8 cellular contexts compared by ENCODE assay signal in the genomic region with DNA sequence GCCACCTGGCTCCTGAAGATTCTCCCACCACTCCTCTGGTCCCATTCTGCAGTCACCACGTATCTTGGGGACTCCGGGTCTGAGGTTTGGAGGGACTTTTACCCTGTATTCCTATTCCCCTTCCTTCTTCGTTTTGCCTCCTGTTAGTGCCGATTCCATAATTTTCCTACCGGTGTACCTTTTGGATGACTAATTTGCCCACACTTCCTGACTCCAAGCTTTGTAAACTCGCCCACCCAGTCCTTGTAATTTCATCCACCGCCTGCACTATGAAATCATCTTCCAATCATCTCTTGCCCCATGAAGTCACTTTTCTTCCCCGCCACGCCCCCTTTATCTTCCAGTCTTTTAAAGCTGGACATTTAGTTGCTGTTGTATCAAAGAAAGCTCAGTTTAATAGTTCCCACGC. TPM values are rescaled to one million over a fixed set of nuclear protein-coding genes. Genes with fewer than 3 reads are reported as not detected.
DNase-seq lines count a peak whose midpoint lies in the region; ATAC-seq and TF ChIP-seq lines count a peak whose summit lies in the region.

No MANE protein-coding gene starts in this region.

- TF ChIP-seq POLR2A in Peyer's patch (IDR thresholded peaks at IDR 0.05), result no peak
- no peak for TF ChIP-seq POLR2A in breast epithelium (IDR thresholded peaks at IDR 0.05)

- H3K27me3 ChIP-seq in Peyer's patch (no peaks in the 10 kb centered on the region), breast epithelium (no peaks in the 10 kb centered on the region), left lung (no peaks in the 10 kb centered on the region)

- H3K9me3 Mint-ChIP-seq in CD14-positive monocyte, result peaks cover 0 to 3% (median 0%) of the 10 kb centered on the region in 7 donors
- no peaks in the 10 kb centered on the region for H3K9me3 Mint-ChIP-seq in stimulated activated naive CD8-positive, alpha-beta T cell treated with anti-CD3 and anti-CD28 coated beads, Interleukin-15, Interleukin-2, amounts not matched to agents 100 ng/mL and 50 ng/mL, for 24 hours

- H3K4me3 Mint-ChIP-seq in CD14-positive monocyte, result peak overlapping the region; percentile 96 to 99
- peak overlapping the region; percentile 93 for H3K4me3 Mint-ChIP-seq in stimulated activated naive CD8-positive, alpha-beta T cell treated with anti-CD3 and anti-CD28 coated beads, Interleukin-15, Interleukin-2, amounts not matched to agents 100 ng/mL and 50 ng/mL, for 24 hours

- no peak for DNase-seq in CD14-positive monocyte (ENCODE audit: low spot score)
- peak in 1 of 3 donors; percentile 54 for DNase-seq in Peyer's patch
- peak in 1 of 2 donors; percentile 46 for DNase-seq in breast epithelium (ENCODE audit: low spot score in 2 of 2)
- DNase-seq in left lung, result no peak

- intact Hi-C loops in CD14-positive monocyte (cut with micrococcal nuclease), result loop anchor here in 1 of 2 donors (2.0 kb wide), 1 partner anchor 13 kb away; the partner anchor contains the start of gene COMMD6
- intact Hi-C loops in breast epithelium (cut with DNase I; ENCODE audit: low total_unique reads), result no loop called here
- intact Hi-C loops in left lung (cut with DNase I), result no loop called here

- no peaks in the 10 kb centered on the region for H3K27me3 Mint-ChIP-seq in CD14-positive monocyte (ENCODE audit: low read depth in 3 of 3)
- no peaks in the 10 kb centered on the region for H3K27me3 Mint-ChIP-seq in stimulated activated naive CD8-positive, alpha-beta T cell treated with anti-CD3 and anti-CD28 coated beads, Interleukin-15, Interleukin-2, amounts not matched to agents 100 ng/mL and 50 ng/mL, for 24 hours

- ATAC-seq in GM18907 (IDR thresholded peaks at IDR 0.05; ENCODE audit: unreplicated experiment) (peak; percentile 14), HG03342 (IDR thresholded peaks at IDR 0.05; ENCODE audit: unreplicated experiment) (peak; percentile 3), left lung (peak; percentile 32), HG03565 (IDR thresholded peaks at IDR 0.05; ENCODE audit: unreplicated experiment) (no peak)

- H3K27ac ChIP-seq in Peyer's patch (peak overlapping the region; percentile 78 to 85 (median 78)), breast epithelium (peak overlapping the region; percentile 88 to 91), left lung (peak overlapping the region; percentile 85 to 86)

- TF ChIP-seq CTCF in CD14-positive monocyte (IDR thresholded peaks at IDR 0.05) (no peak), Peyer's patch (IDR thresholded peaks at IDR 0.05) (no peak), breast epithelium (IDR thresholded peaks at IDR 0.05) (no peak), left lung (IDR thresholded peaks at IDR 0.05) (no peak)

- no peaks in the 10 kb centered on the region for H3K9me3 ChIP-seq in Peyer's patch
- no peaks in the 10 kb centered on the region for H3K9me3 ChIP-seq in breast epithelium
- no peaks in the 10 kb centered on the region for H3K9me3 ChIP-seq in left lung

- H3K27ac Mint-ChIP-seq in CD14-positive monocyte, result peak overlapping the region; percentile 79 to 100 (median 99)
- peak overlapping the region; percentile 97 for H3K27ac Mint-ChIP-seq in stimulated activated naive CD8-positive, alpha-beta T cell treated with anti-CD3 and anti-CD28 coated beads, Interleukin-15, Interleukin-2, amounts not matched to agents 100 ng/mL and 50 ng/mL, for 24 hours

- H3K36me3 Mint-ChIP-seq in CD14-positive monocyte, result peaks cover 16 to 18% of the 10 kb centered on the region in 2 donors
- H3K36me3 Mint-ChIP-seq in stimulated activated naive CD8-positive, alpha-beta T cell treated with anti-CD3 and anti-CD28 coated beads, Interleukin-15, Interleukin-2, amounts not matched to agents 100 ng/mL and 50 ng/mL, for 24 hours (ENCODE audit: low read depth), result peaks cover 22% of the 10 kb centered on the region

- peak overlapping the region; percentile 68 to 92 (median 82) for H3K4me3 ChIP-seq in Peyer's patch
- H3K4me3 ChIP-seq in breast epithelium, result peak overlapping the region; percentile 84 to 92 (median 91)
- peak overlapping the region; percentile 67 to 80 for H3K4me3 ChIP-seq in left lung

- H3K4me1 Mint-ChIP-seq in CD14-positive monocyte, result peaks cover 36% of the 10 kb centered on the region
- H3K4me1 Mint-ChIP-seq in stimulated activated naive CD8-positive, alpha-beta T cell treated with anti-CD3 and anti-CD28 coated beads, Interleukin-15, Interleukin-2, amounts not matched to agents 100 ng/mL and 50 ng/mL, for 24 hours (ENCODE audit: low read depth), result peaks cover 57% of the 10 kb centered on the region

- H3K36me3 ChIP-seq in Peyer's patch, result peaks cover 0 to 14% (median 0%) of the 10 kb centered on the region in 3 donors
- H3K36me3 ChIP-seq in breast epithelium, result no peaks in the 10 kb centered on the region
- no peaks in the 10 kb centered on the region for H3K36me3 ChIP-seq in left lung

- H3K4me1 ChIP-seq in Peyer's patch, result peaks cover 0 to 11% (median 0%) of the 10 kb centered on the region in 4 donors
- H3K4me1 ChIP-seq in breast epithelium, result peaks cover 0 to 10% of the 10 kb centered on the region in 2 donors
- H3K4me1 ChIP-seq in left lung, result peaks cover 6 to 17% of the 10 kb centered on the region in 2 donors

RNA-seq across cellular contexts. Expression of gene UCHL3, which starts 0.6 kb away (rescaled TPM):
- polyA plus RNA-seq in CD14-positive monocyte, result 10 to 100 TPM; 51.8 to 66.8 TPM
- total RNA-seq in Peyer's patch, result 10 to 100 TPM in 3 of 4 donors, 1 to 10 TPM in 1; 3.7 to 16.9 (median 13.7) TPM
- 10 to 100 TPM; 29.2 to 33.2 (median 29.6) TPM for total RNA-seq in breast epithelium
- 10 to 100 TPM; 22.8 to 27.1 TPM for total RNA-seq in left lung

RNA-seq across cellular contexts. Expression of gene COMMD6, which starts 12.5 kb away (rescaled TPM):
- polyA plus RNA-seq in CD14-positive monocyte, result 100 to 1,000 TPM; 330 to 401 TPM
- total RNA-seq in Peyer's patch (10 to 100 TPM; 32.7 to 56.6 (median 46.0) TPM), breast epithelium (10 to 100 TPM; 43.6 to 93.2 (median 47.7) TPM), left lung (100 to 1,000 TPM; 118 to 153 TPM)
